ENCODE assay signal across 28 cellular contexts in genomic region chr10:1216576-1217236, GRCh38.
"Had no signal": no experiment of that assay in that cellular context is flagged by ENCODE, and none has a peak within 500 bp of the region (broad histone marks: within the 10 kb centered on the region; RNA-seq: fewer than 3 reads in every experiment).

No MANE protein-coding gene starts in this region.

- DNase-seq: activated CD4-positive, alpha-beta T cell treated with anti-CD3 and anti-CD28 coated beads, Interleukin-2, amount 50 U/mL, for 1 hour; activated CD4-positive, CD25-positive, alpha-beta regulatory T cell treated with anti-CD3 and anti-CD28 coated beads, Interleukin-2, amount 50 U/mL, for 72 hours; activated CD8-positive, alpha-beta T cell treated with anti-CD3 and anti-CD28 coated beads for 36 hours; activated effector memory CD4-positive, alpha-beta T cell treated with Interleukin-2 at 50 U/mL for 16 hours; activated naive CD4-positive, alpha-beta T cell treated with Interleukin-2 at 50 U/mL for 16 hours; effector memory CD8-positive, alpha-beta T cell; left cardiac atrium; mesenchymal stem cell; right cardiac atrium; stimulated activated naive CD4-positive, alpha-beta T cell; T-helper 17 cell; T1000; trophoblast cell; uterus had no signal

- H3K27me3 Mint-ChIP-seq: activated CD8-positive, alpha-beta T cell treated with anti-CD3 and anti-CD28 coated beads for 36 hours; activated naive CD8-positive, alpha-beta T cell; brain had no signal

- H3K9me3 Mint-ChIP-seq: activated CD8-positive, alpha-beta T cell treated with anti-CD3 and anti-CD28 coated beads for 36 hours; effector memory CD8-positive, alpha-beta T cell; nephron had no signal

- H3K4me1 ChIP-seq: ascending aorta, gastroesophageal sphincter, parathyroid adenoma, uterus had no signal

- FAIRE-seq: endothelial cell of umbilical vein, keratinocyte had no signal

- H3K27me3 ChIP-seq: ascending aorta, cardiac muscle cell, gastroesophageal sphincter, hepatocyte, neutrophil, uterus had no signal

- ATAC-seq: activated CD8-positive, alpha-beta T cell treated with anti-CD3 and anti-CD28 coated beads for 36 hours; effector memory CD8-positive, alpha-beta T cell; gastroesophageal sphincter; left cardiac atrium; right cardiac atrium; SK-N-SH treated with all-trans-retinoic acid at 6 μM for 48 hours; T-helper 17 cell had no signal

- H3K27ac Mint-ChIP-seq: activated CD8-positive, alpha-beta T cell treated with anti-CD3 and anti-CD28 coated beads for 36 hours; activated naive CD8-positive, alpha-beta T cell; brain; effector memory CD8-positive, alpha-beta T cell; nephron; T-helper 17 cell had no signal

- H3K36me3 ChIP-seq: ascending aorta, cardiac muscle cell, gastroesophageal sphincter, thoracic aorta, uterus had no signal

- H3K27ac ChIP-seq: ascending aorta, cardiac muscle cell, coronary artery, gastroesophageal sphincter, hepatocyte, neutrophil, parathyroid adenoma, thoracic aorta, uterus had no signal

- H3K9me3 ChIP-seq: ascending aorta, gastroesophageal sphincter, neutrophil, thoracic aorta, uterus had no signal

- H3K36me3 Mint-ChIP-seq: activated naive CD8-positive, alpha-beta T cell; brain had no signal

- H3K4me3 ChIP-seq: ascending aorta, cardiac muscle cell, coronary artery, gastroesophageal sphincter, hepatocyte, thoracic aorta, uterus had no signal

- H3K4me3 Mint-ChIP-seq: activated CD8-positive, alpha-beta T cell treated with anti-CD3 and anti-CD28 coated beads for 36 hours; activated naive CD8-positive, alpha-beta T cell; brain; effector memory CD8-positive, alpha-beta T cell; nephron; T-helper 17 cell had no signal

- H3K9ac ChIP-seq: parathyroid adenoma had no signal

- H3K4me1 Mint-ChIP-seq: brain, nephron had no signal
